Comparison of ENCODE assay signal across 15 cellular contexts in the genomic region with DNA sequence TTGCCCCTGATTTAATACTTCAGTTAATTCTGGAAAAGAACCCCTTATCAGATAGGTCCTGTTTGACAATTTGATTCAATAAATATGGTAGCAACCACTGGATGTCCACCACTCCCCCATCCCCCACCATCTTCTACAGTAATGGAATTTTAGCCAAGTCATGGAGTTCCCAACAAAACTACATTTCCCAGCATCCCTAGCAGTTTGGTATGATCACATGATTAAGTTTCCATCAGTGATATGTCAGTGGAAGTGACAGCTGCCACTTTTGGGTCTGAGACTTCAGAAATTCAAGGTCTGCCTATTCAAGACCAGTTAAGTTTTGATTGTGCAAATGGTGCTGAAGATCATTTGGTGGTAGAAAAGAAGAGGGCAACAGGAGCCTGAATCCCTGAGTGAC.
A peak's percentile ranks its signal among the peaks of the same experiment; 100 is the strongest.
DNase-seq lines count a peak whose midpoint lies in the region; ATAC-seq, FAIRE-seq and TF ChIP-seq lines count a peak whose summit lies in the region.
"Had no signal": no experiment of that assay in that cellular context is flagged by ENCODE, and none has a peak within 500 bp of the region (broad histone marks: within the 10 kb centered on the region; RNA-seq: fewer than 3 reads in every experiment).

No MANE protein-coding gene starts in this region.

- SMC1A ChIA-PET in GM12878 (lab: Charles Lee; ENCODE audit: uncharacterized antibody, unreplicated experiment) = no interaction called here

- H3K9ac ChIP-seq in SK-N-SH = no peak overlapping the region
- no peak overlapping the region for H3K9ac ChIP-seq in GM12878 (ENCODE audit: control insufficient read depth, insufficient read depth, low read length)

- H3K9me2 ChIP-seq in SK-N-SH = no peaks in the 10 kb centered on the region

- ATAC-seq in SK-N-SH treated with all-trans-retinoic acid at 6 μM for 48 hours = no peak
- no peak for ATAC-seq in GM12878
- ATAC-seq in HG03442 (IDR thresholded peaks at IDR 0.05; ENCODE audit: unreplicated experiment) = no peak

- TF ChIP-seq POLR2A in GM12878 (IDR thresholded peaks at IDR 0.05; ENCODE audit: low read depth, low read length) = no peak

- no peaks in the 10 kb centered on the region for H3K9me3 ChIP-seq in SK-N-SH
- H3K9me3 ChIP-seq in GM12878 (replicated peaks; ENCODE audit: control insufficient read depth, insufficient read depth, low read length) = no peaks in the 10 kb centered on the region; the same call in 2 of the 3 replicates

- DNase-seq in SK-N-SH (no peak), HEK293T (ENCODE audit: extremely low spot score) (no peak), GM12878 (ENCODE audit: low read depth, low spot score) (no peak)
- no peak for DNase-seq in stimulated activated CD4-positive, alpha-beta T cell treated with anti-CD3 and anti-CD28 coated beads, Interleukin-12 subunit alpha, Interleukin-12 subunit beta, amount 100 ng/mL, for 4 hours
- no peak for DNase-seq in activated CD4-positive, alpha-beta T cell treated with anti-CD3 and anti-CD28 coated beads, Interleukin-2, amount 50 U/mL, for 48 hours
- DNase-seq: C1 segment of cervical spinal cord; CD4-positive, alpha-beta T cell; DND-41; GDM1; KBM-7 had no signal

- H4K20me1 ChIP-seq in SK-N-SH (ENCODE audit: insufficient read depth) = no peaks in the 10 kb centered on the region
- H4K20me1 ChIP-seq in GM12878 (ENCODE audit: control insufficient read depth, insufficient read depth) = no peaks in the 10 kb centered on the region

- RAD21 ChIA-PET in GM12878 (lab: Charles Lee; ENCODE audit: unreplicated experiment) = no interaction called here

- H3K36me3 ChIP-seq in SK-N-SH (replicated peaks in 1 of 2; ENCODE audit: control insufficient read depth in 1 of 2, insufficient read depth in 2 of 2, low read length in 1 of 2) (no peaks in the 10 kb centered on the region), GM12878 (ENCODE audit: control insufficient read depth in 2 of 2, insufficient read depth in 2 of 2, low read length in 1 of 2) (no peaks in the 10 kb centered on the region)

- TF ChIP-seq RAD21 in SK-N-SH (IDR thresholded peaks at IDR 0.05; ENCODE audit: low read length) = no peak
- no peak for TF ChIP-seq RAD21 in GM12878 (IDR thresholded peaks at IDR 0.05; ENCODE audit: insufficient read depth, low read depth, low read length)

- intact Hi-C loops in GM12878 (cut with micrococcal nuclease; ENCODE audit: unreplicated experiment) = no loop called here

- in situ Hi-C loops in GM12878 (cut with MboI) = no loop called here

- H2AFZ ChIP-seq in SK-N-SH (ENCODE audit: low read depth) = no peak overlapping the region
- no peak overlapping the region for H2AFZ ChIP-seq in GM12878 (ENCODE audit: control insufficient read depth, low read depth, low read length)

- H3K27ac ChIP-seq in SK-N-SH (ENCODE audit: low read depth in 2 of 2, low read length in 1 of 2) = no peak overlapping the region
- H3K27ac ChIP-seq in GM12878 (ENCODE audit: control insufficient read depth, insufficient read depth) = no peak overlapping the region

- no peak for TF ChIP-seq CTCF in SK-N-SH (IDR thresholded peaks at IDR 0.05)
- TF ChIP-seq CTCF in GM12878 (IDR thresholded peaks at IDR 0.05 in 2 of 3, conservative IDR thresholded peaks at IDR 0.05 in 1 of 3; ENCODE audit: control insufficient read depth in 2 of 3, extremely low read depth in 1 of 3, insufficient read depth in 1 of 3, low read depth in 3 of 3, low read length in 3 of 3) = no peak

- FAIRE-seq in GM12878 (lab: Jason Lieb, UNC) = no peak
- FAIRE-seq: A204.1, GM19239, HTR-8/SVneo had no signal

- no peaks in the 10 kb centered on the region for H3K79me2 ChIP-seq in SK-N-SH (ENCODE audit: insufficient read depth)
- H3K79me2 ChIP-seq in GM12878 (ENCODE audit: control insufficient read depth, insufficient read depth, low read length) = no peaks in the 10 kb centered on the region

- no TSS peak for BruUV-seq in GM12878 (replicated peaks; lab: Mats Ljungman, UMichigan)

- H3K27me3 ChIP-seq in SK-N-SH (ENCODE audit: insufficient read depth) (peaks cover 39% of the 10 kb centered on the region), GM12878 (replicated peaks in 1 of 2; ENCODE audit: control insufficient read depth in 2 of 2, insufficient read depth in 2 of 2, low read length in 1 of 2) (no peaks in the 10 kb centered on the region)

- CTCF ChIA-PET in SK-N-SH (lab: Yijun Ruan, JAX) (no interaction called here), HEK293T (lab: Yijun Ruan, JAX) (no interaction called here), GM12878 (lab: Yijun Ruan, JAX) (no interaction called here)

- H3K4me3 ChIP-seq in SK-N-SH (ENCODE audit: low read depth in 2 of 2, low read length in 1 of 2) (no peak overlapping the region), GM12878 (no peak overlapping the region)

- TF ChIP-seq EP300 in SK-N-SH (IDR thresholded peaks at IDR 0.05; ENCODE audit: borderline replicate concordance in 1 of 2, low read depth in 1 of 2, low read length in 1 of 2) (no peak), GM12878 (IDR thresholded peaks at IDR 0.05; ENCODE audit: borderline replicate concordance in 1 of 2, control insufficient read depth in 1 of 2, low read depth in 2 of 2, low read length in 2 of 2) (no peak)

- H3K4me1 ChIP-seq in SK-N-SH (ENCODE audit: control insufficient read depth in 1 of 2, insufficient read depth in 2 of 2, low read depth in 1 of 2, low read length in 1 of 2) (no peaks in the 10 kb centered on the region), GM12878 (ENCODE audit: control insufficient read depth, insufficient read depth, low read length) (peaks cover 3% of the 10 kb centered on the region; the same call in 1 of the 2 replicates)

- POLR2A ChIA-PET in SK-N-SH (lab: Yijun Ruan, JAX) = no interaction called here
- POLR2A ChIA-PET in HEK293T (lab: Yijun Ruan, JAX) = no interaction called here
- POLR2A ChIA-PET in GM12878 (lab: Charles Lee) = no interaction called here

- no peaks in the 10 kb centered on the region for H3F3A ChIP-seq in SK-N-SH (replicated peaks; ENCODE audit: insufficient read depth)

- H3K4me2 ChIP-seq in SK-N-SH (no peak overlapping the region), GM12878 (ENCODE audit: control insufficient read depth, insufficient read depth) (no peak overlapping the region)

TF ChIP-seq in SK-N-SH, 30 proteins besides CTCF, POLR2A, EP300 and RAD21 (continues in another document):
- TF ChIP-seq, protein P1, sequence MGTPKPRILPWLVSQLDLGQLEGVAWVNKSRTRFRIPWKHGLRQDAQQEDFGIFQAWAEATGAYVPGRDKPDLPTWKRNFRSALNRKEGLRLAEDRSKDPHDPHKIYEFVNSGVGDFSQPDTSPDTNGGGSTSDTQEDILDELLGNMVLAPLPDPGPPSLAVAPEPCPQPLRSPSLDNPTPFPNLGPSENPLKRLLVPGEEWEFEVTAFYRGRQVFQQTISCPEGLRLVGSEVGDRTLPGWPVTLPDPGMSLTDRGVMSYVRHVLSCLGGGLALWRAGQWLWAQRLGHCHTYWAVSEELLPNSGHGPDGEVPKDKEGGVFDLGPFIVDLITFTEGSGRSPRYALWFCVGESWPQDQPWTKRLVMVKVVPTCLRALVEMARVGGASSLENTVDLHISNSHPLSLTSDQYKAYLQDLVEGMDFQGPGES (IDR thresholded peaks at IDR 0.05; ENCODE audit: low read depth, low read length) = no peak
- no peak for TF ChIP-seq SMC3 (IDR thresholded peaks at IDR 0.05; ENCODE audit: low read depth, low read length)

TF ChIP-seq in SK-N-SH treated with all-trans-retinoic acid at 6 μM for 48 hours, 23 proteins besides CTCF, POLR2A, EP300 and RAD21 (continues in another document):
- no peak for TF ChIP-seq ISL1 (CRISPR knock-in tag; IDR thresholded peaks at IDR 0.05)
- TF ChIP-seq PPARA (CRISPR knock-in tag; IDR thresholded peaks at IDR 0.05; ENCODE audit: borderline replicate concordance) = no peak
- TF ChIP-seq ZFP30 (CRISPR knock-in tag; IDR thresholded peaks at IDR 0.05) = no peak
- no peak for TF ChIP-seq ARNTL (CRISPR knock-in tag; IDR thresholded peaks at IDR 0.05; ENCODE audit: borderline replicate concordance, low read depth)
- TF ChIP-seq SNAI2 (CRISPR knock-in tag; IDR thresholded peaks at IDR 0.05) = no peak
- TF ChIP-seq OSR1 (CRISPR knock-in tag; IDR thresholded peaks at IDR 0.05) = no peak
- no peak for TF ChIP-seq ZC3H10 (CRISPR knock-in tag; IDR thresholded peaks at IDR 0.05)
- no peak for TF ChIP-seq ZFP3 (CRISPR knock-in tag; IDR thresholded peaks at IDR 0.05)

TF ChIP-seq in HEK293T, 16 proteins besides CTCF, POLR2A, EP300 and RAD21:
- no peak for TF ChIP-seq ZNF384 (IDR thresholded peaks at IDR 0.05)
- TF ChIP-seq, protein P2, sequence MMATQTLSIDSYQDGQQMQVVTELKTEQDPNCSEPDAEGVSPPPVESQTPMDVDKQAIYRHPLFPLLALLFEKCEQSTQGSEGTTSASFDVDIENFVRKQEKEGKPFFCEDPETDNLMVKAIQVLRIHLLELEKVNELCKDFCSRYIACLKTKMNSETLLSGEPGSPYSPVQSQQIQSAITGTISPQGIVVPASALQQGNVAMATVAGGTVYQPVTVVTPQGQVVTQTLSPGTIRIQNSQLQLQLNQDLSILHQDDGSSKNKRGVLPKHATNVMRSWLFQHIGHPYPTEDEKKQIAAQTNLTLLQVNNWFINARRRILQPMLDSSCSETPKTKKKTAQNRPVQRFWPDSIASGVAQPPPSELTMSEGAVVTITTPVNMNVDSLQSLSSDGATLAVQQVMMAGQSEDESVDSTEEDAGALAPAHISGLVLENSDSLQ (IDR thresholded peaks at IDR 0.05) = peak; percentile 35; the same call in 1 of the 2 replicates
- TF ChIP-seq CTBP1 (IDR thresholded peaks at IDR 0.05; ENCODE audit: borderline replicate concordance) = no peak
- TF ChIP-seq FOXM1 (IDR thresholded peaks at IDR 0.05; ENCODE audit: borderline replicate concordance) = no peak
TF ChIP-seq in HEK293T: peak in this region for 1.

TF ChIP-seq in GM12878, 131 proteins besides CTCF, POLR2A, EP300 and RAD21:
- TF ChIP-seq CREB1 (IDR thresholded peaks at IDR 0.05; ENCODE audit: low read depth) (no peak), SIX5 (IDR thresholded peaks at IDR 0.05; ENCODE audit: low read depth, low read length, severe bottlenecking) (peak; percentile 55)
